ENCODE assay signal across 13 cellular contexts in genomic region chr9:70455993-70456704, GRCh38.
"Had no signal": no experiment of that assay in that cellular context is flagged by ENCODE, and none has a peak within 500 bp of the region (broad histone marks: within the 10 kb centered on the region; RNA-seq: fewer than 3 reads in every experiment).

No MANE protein-coding gene starts in this region.

- H3K36me3 ChIP-seq: neural progenitor cell, spleen had no signal

- H3K9ac ChIP-seq: neural progenitor cell, parathyroid adenoma had no signal

- H3K36me3 Mint-ChIP-seq: memory B cell; neural progenitor cell; stimulated activated naive B cell treated with anti-CD40 and anti-IgM and Interleukin-4, amounts not matched to agents 10 μg/mL and 1 μg/mL and 100 μg/mL, for 72 hours had no signal

- H3K9me3 ChIP-seq: spleen had no signal

- H3K27ac Mint-ChIP-seq: activated naive CD4-positive, alpha-beta T cell treated with anti-CD3 and anti-CD28 coated beads, Interleukin-2, amount 50 U/mL, for 24 hours; memory B cell; neural progenitor cell; stimulated activated naive B cell treated with anti-CD40 and anti-IgM and Interleukin-4, amounts not matched to agents 10 μg/mL and 1 μg/mL and 100 μg/mL, for 72 hours had no signal

- H3K27me3 ChIP-seq: neural progenitor cell, spleen had no signal

- H3K9me3 Mint-ChIP-seq: activated naive CD4-positive, alpha-beta T cell treated with anti-CD3 and anti-CD28 coated beads, Interleukin-2, amount 50 U/mL, for 24 hours; memory B cell; neural progenitor cell; stimulated activated naive B cell treated with anti-CD40 and anti-IgM and Interleukin-4, amounts not matched to agents 10 μg/mL and 1 μg/mL and 100 μg/mL, for 72 hours had no signal

- H3K4me1 ChIP-seq: neural progenitor cell, parathyroid adenoma, spleen had no signal

- DNase-seq: activated effector memory CD4-positive, alpha-beta T cell treated with Interleukin-2 at 50 U/mL for 16 hours; amygdala; hypothalamus; retina; spleen; stimulated activated CD4-positive, alpha-beta T cell treated with anti-CD3 and anti-CD28 coated beads, Interleukin-2, amount 100 ng/mL, for 24 hours; stimulated activated naive B cell treated with anti-CD40 and anti-IgM and Interleukin-4, amounts not matched to agents 10 μg/mL and 1 μg/mL and 100 μg/mL, for 72 hours; T-helper 2 cell had no signal

- H3K27ac ChIP-seq: neural progenitor cell, parathyroid adenoma, spleen had no signal

- ATAC-seq: activated CD4-positive, CD25-positive, alpha-beta regulatory T cell treated with anti-CD3 and anti-CD28 coated beads, Interleukin-2, amount 50 U/mL, for 24 hours; stimulated activated naive B cell treated with anti-CD40 and anti-IgM and Interleukin-4, amounts not matched to agents 10 μg/mL and 1 μg/mL and 100 μg/mL, for 72 hours had no signal

- H3K4me2 ChIP-seq: neural progenitor cell had no signal

- H2AFZ ChIP-seq: neural progenitor cell, parathyroid adenoma had no signal

- H3K4me3 ChIP-seq: neural progenitor cell, spleen had no signal
